ENCODE assay signal across 8 cellular contexts in the genomic region with DNA sequence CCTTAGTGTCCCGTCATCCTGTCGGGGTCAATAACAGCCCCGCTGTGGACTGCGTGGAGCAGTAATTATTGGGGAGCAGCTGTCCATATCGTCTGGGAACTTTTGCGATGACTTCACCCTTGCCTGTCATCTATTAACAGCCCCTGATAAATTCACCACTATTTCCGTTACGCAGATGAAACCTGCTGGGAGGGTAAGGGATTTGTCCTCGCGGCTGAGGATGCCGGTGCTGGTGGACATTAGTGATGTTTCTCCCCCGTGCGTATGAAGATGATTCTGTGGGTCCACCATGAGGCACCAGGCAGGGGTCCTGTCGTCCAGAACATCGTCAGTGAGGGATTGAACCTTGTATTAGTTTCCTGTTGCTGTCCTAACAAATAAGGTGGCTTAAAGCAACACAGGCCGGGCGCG. TPM values are rescaled to one million over a fixed set of nuclear protein-coding genes. Genes with fewer than 3 reads are reported as not detected.
A peak's percentile ranks its signal among the peaks of the same experiment; 100 is the strongest.
DNase-seq lines count a peak whose midpoint lies in the region; ATAC-seq and TF ChIP-seq lines count a peak whose summit lies in the region.

No MANE protein-coding gene starts in this region.

- DNase-seq in GM23338 (ENCODE audit: low spot score) (no peak), foreskin fibroblast (peak in 1 of 2 donors; percentile 24), UCSD-AML1 (lab: John Stamatoyannopoulos, UW; ENCODE audit: unreplicated experiment) (no peak), SW 1271 (lab: John Stamatoyannopoulos, UW) (no peak)
- DNase-seq in stimulated activated CD4-positive, alpha-beta T cell treated with anti-CD3 and anti-CD28 coated beads, Interleukin-2, amount 100 ng/mL, for 48 hours = no peak

- H3K27ac Mint-ChIP-seq in GM23338 = no peak overlapping the region

- H3K4me3 ChIP-seq in GM23338 (peak overlapping the region; percentile 94), SU-DHL-6 (ENCODE audit: insufficient read depth, low read length, poor library complexity, severe bottlenecking) (peak overlapping the region; percentile 94), foreskin fibroblast (ENCODE audit: low read depth in 1 of 2, low read length in 2 of 2) (peak overlapping the region; percentile 76 to 82), skin epidermis (peak overlapping the region; percentile 60 to 92 (median 84))

- TF ChIP-seq CTCF in GM23338 (conservative IDR thresholded peaks at IDR 0.05; ENCODE audit: low read depth in 2 of 2) = no peak
- no peak for TF ChIP-seq CTCF in SU-DHL-6 (IDR thresholded peaks at IDR 0.05; ENCODE audit: insufficient read depth, low read length, poor library complexity, severe bottlenecking)
- TF ChIP-seq CTCF in foreskin fibroblast (IDR thresholded peaks at IDR 0.05; ENCODE audit: low read depth, low read length) = no peak

- H3K36me3 Mint-ChIP-seq in GM23338 (ENCODE audit: low read depth) = peaks cover 7% of the 10 kb centered on the region; the same call in 1 of the 3 replicates

- H3K27me3 ChIP-seq in GM23338 (ENCODE audit: insufficient read depth) (peaks cover 13% of the 10 kb centered on the region; the same call in 1 of the 2 replicates), SU-DHL-6 (ENCODE audit: low read length) (no peaks in the 10 kb centered on the region)

- H3K4me2 ChIP-seq in GM23338 (peak overlapping the region; percentile 97), SU-DHL-6 (ENCODE audit: low read depth, low read length, poor library complexity, severe bottlenecking) (peak overlapping the region; percentile 82)

- H3K27ac ChIP-seq in GM23338 (ENCODE audit: low read depth) (no peak overlapping the region), SU-DHL-6 (ENCODE audit: low read depth, low read length) (no peak overlapping the region), skin epidermis (peak overlapping the region in 14 of 21 experiments; percentile 86 to 97 (median 93))

- H3K4me1 ChIP-seq in GM23338 (ENCODE audit: insufficient read depth) = peaks cover 5% of the 10 kb centered on the region

- H3K9me2 ChIP-seq in GM23338 (ENCODE audit: insufficient read depth) (peaks cover 6% of the 10 kb centered on the region; the same call in 1 of the 2 replicates), SU-DHL-6 (replicated peaks; ENCODE audit: insufficient read depth, low read length) (no peaks in the 10 kb centered on the region)

- H4K20me1 ChIP-seq in GM23338 (replicated peaks; ENCODE audit: insufficient read depth) (no peaks in the 10 kb centered on the region), SU-DHL-6 (ENCODE audit: low read depth, low read length) (no peaks in the 10 kb centered on the region)

- H3K9me3 Mint-ChIP-seq in GM23338 = peaks cover 15% of the 10 kb centered on the region

- H3K79me2 ChIP-seq in GM23338 (replicated peaks; ENCODE audit: insufficient read depth) (no peaks in the 10 kb centered on the region; the same call in 1 of the 2 replicates), SU-DHL-6 (ENCODE audit: insufficient read depth, low read length) (peaks cover 4% of the 10 kb centered on the region; the same call in 1 of the 2 replicates)

- peak overlapping the region; percentile 90 for H3K4me3 Mint-ChIP-seq in GM23338

- H3K27me3 Mint-ChIP-seq in GM23338 (ENCODE audit: insufficient read depth, low read depth, poor library complexity) = peaks cover 14% of the 10 kb centered on the region

- no peaks in the 10 kb centered on the region for H3K36me3 ChIP-seq in GM23338 (ENCODE audit: insufficient read depth)
- no peaks in the 10 kb centered on the region for H3K36me3 ChIP-seq in SU-DHL-6 (ENCODE audit: low read length)

- H3F3A ChIP-seq in GM23338 (replicated peaks; ENCODE audit: low read depth) (no peaks in the 10 kb centered on the region), SU-DHL-6 (ENCODE audit: insufficient read depth) (no peaks in the 10 kb centered on the region)

- peak overlapping the region; percentile 89 for H3K9ac ChIP-seq in SU-DHL-6 (ENCODE audit: low read length)

- ATAC-seq in GM23338 (no peak), HG02759 (IDR thresholded peaks at IDR 0.05; ENCODE audit: unreplicated experiment) (no peak)

- peaks cover 10% of the 10 kb centered on the region for H3K9me3 ChIP-seq in SU-DHL-6 (ENCODE audit: insufficient read depth, low read length)

- peaks cover 5% of the 10 kb centered on the region for H3K4me1 Mint-ChIP-seq in GM23338

- H2AFZ ChIP-seq in GM23338 (peak overlapping the region; percentile 92), SU-DHL-6 (ENCODE audit: low read depth, low read length, severe bottlenecking) (no peak overlapping the region)

TF ChIP-seq in GM23338, 12 proteins besides CTCF, POLR2A, EP300 and RAD21:
- TF ChIP-seq JUNB (IDR thresholded peaks at IDR 0.05; ENCODE audit: unreplicated experiment) = no peak
- no peak for TF ChIP-seq ZNF331 (CRISPR knock-in tag; IDR thresholded peaks at IDR 0.05; ENCODE audit: low read depth)
- TF ChIP-seq, protein P1, sequence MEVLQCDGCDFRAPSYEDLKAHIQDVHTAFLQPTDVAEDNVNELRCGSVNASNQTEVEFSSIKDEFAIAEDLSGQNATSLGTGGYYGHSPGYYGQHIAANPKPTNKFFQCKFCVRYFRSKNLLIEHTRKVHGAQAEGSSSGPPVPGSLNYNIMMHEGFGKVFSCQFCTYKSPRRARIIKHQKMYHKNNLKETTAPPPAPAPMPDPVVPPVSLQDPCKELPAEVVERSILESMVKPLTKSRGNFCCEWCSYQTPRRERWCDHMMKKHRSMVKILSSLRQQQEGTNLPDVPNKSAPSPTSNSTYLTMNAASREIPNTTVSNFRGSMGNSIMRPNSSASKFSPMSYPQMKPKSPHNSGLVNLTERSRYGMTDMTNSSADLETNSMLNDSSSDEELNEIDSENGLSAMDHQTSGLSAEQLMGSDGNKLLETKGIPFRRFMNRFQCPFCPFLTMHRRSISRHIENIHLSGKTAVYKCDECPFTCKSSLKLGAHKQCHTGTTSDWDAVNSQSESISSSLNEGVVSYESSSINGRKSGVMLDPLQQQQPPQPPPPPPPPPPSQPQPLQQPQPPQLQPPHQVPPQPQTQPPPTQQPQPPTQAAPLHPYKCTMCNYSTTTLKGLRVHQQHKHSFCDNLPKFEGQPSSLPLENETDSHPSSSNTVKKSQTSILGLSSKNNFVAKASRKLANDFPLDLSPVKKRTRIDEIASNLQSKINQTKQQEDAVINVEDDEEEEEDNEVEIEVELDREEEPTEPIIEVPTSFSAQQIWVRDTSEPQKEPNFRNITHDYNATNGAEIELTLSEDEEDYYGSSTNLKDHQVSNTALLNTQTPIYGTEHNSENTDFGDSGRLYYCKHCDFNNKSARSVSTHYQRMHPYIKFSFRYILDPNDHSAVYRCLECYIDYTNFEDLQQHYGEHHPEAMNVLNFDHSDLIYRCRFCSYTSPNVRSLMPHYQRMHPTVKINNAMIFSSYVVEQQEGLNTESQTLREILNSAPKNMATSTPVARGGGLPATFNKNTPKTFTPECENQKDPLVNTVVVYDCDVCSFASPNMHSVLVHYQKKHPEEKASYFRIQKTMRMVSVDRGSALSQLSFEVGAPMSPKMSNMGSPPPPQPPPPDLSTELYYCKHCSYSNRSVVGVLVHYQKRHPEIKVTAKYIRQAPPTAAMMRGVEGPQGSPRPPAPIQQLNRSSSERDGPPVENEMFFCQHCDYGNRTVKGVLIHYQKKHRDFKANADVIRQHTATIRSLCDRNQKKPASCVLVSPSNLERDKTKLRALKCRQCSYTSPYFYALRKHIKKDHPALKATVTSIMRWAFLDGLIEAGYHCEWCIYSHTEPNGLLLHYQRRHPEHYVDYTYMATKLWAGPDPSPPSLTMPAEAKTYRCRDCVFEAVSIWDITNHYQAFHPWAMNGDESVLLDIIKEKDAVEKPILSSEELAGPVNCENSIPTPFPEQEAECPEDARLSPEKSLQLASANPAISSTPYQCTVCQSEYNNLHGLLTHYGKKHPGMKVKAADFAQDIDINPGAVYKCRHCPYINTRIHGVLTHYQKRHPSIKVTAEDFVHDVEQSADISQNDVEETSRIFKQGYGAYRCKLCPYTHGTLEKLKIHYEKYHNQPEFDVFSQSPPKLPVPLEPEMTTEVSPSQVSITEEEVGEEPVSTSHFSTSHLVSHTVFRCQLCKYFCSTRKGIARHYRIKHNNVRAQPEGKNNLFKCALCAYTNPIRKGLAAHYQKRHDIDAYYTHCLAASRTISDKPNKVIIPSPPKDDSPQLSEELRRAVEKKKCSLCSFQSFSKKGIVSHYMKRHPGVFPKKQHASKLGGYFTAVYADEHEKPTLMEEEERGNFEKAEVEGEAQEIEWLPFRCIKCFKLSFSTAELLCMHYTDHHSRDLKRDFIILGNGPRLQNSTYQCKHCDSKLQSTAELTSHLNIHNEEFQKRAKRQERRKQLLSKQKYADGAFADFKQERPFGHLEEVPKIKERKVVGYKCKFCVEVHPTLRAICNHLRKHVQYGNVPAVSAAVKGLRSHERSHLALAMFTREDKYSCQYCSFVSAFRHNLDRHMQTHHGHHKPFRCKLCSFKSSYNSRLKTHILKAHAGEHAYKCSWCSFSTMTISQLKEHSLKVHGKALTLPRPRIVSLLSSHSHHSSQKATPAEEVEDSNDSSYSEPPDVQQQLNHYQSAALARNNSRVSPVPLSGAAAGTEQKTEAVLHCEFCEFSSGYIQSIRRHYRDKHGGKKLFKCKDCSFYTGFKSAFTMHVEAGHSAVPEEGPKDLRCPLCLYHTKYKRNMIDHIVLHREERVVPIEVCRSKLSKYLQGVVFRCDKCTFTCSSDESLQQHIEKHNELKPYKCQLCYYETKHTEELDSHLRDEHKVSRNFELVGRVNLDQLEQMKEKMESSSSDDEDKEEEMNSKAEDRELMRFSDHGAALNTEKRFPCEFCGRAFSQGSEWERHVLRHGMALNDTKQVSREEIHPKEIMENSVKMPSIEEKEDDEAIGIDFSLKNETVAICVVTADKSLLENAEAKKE (CRISPR knock-in tag; IDR thresholded peaks at IDR 0.05) = no peak
- no peak for TF ChIP-seq EZH2phosphoT487 (IDR thresholded peaks at IDR 0.05; ENCODE audit: unreplicated experiment)
- no peak for TF ChIP-seq CREB1 (CRISPR knock-in tag; IDR thresholded peaks at IDR 0.05; ENCODE audit: low read depth)
- TF ChIP-seq POLR2AphosphoS5 (IDR thresholded peaks at IDR 0.05; ENCODE audit: low read depth) = no peak

RNA-seq across cellular contexts. Expression of a gene that starts 1.0 kb away (rescaled TPM):
- total RNA-seq in GM23338 (2014; rRNA removed; shearing (Covaris generic)) = 45.0 and 48.7 TPM in 2 replicates
- polyA plus RNA-seq in GM23338 (2016; fragmentation: Nextera tagmentation; extraction: Ambion mirVana) = 30.9 and 38.6 TPM in 2 replicates

RNA-seq across cellular contexts. Expression of a gene that starts 26.1 kb away (rescaled TPM):
- 2.0 and 4.6 TPM in 2 replicates for total RNA-seq in GM23338 (2014; rRNA removed; shearing (Covaris generic))
- polyA plus RNA-seq in GM23338 (2016; fragmentation: Nextera tagmentation; extraction: Ambion mirVana) = 1.3 and 2.1 TPM in 2 replicates

RNA-seq across cellular contexts. Expression of a gene that starts 27.7 kb away (rescaled TPM):
- total RNA-seq in GM23338 (2014; rRNA removed; shearing (Covaris generic)) = 22.9 and 29.3 TPM in 2 replicates
- polyA plus RNA-seq in GM23338 (2016; fragmentation: Nextera tagmentation; extraction: Ambion mirVana) = 6.0 and 7.5 TPM in 2 replicates

RNA-seq across cellular contexts. Expression of a gene that starts 53.9 kb away (rescaled TPM):
- not detected in 2 replicates for total RNA-seq in GM23338 (2014; rRNA removed; shearing (Covaris generic))
- not detected in 2 replicates for polyA plus RNA-seq in GM23338 (2016; fragmentation: Nextera tagmentation; extraction: Ambion mirVana)

Comparison
In these comparisons a context has a peak if more than half of its experiments do, and no peak if none do; other contexts are left out.
1. H3K27ac ChIP-seq: peak in skin epidermis (14 of 21); none in GM23338 (single experiment) and SU-DHL-6 (single experiment).
2. Peak in every context shown above with its lines, with median percentiles within 50 percentile points of each other: H3K4me3 ChIP-seq.